9 cellular contexts compared by ENCODE assay signal in genomic region chr11:36411202-36411640, GRCh38.
DNase-seq lines count a peak whose midpoint lies in the region; ATAC-seq and TF ChIP-seq lines count a peak whose summit lies in the region.
"Had no signal": no experiment of that assay in that cellular context is flagged by ENCODE, and none has a peak within 500 bp of the region (broad histone marks: within the 10 kb centered on the region; RNA-seq: fewer than 3 reads in every experiment).

No MANE protein-coding gene starts in this region.

- peaks cover 32% of the 10 kb centered on the region for H3K27me3 Mint-ChIP-seq in dendritic cell treated with granulocyte-macrophage colony-stimulating factor and Interleukin-4, amounts not matched to agents 40 ng/mL and 50 ng/mL, for 4 days

- 26 to 31% (median 27%) methylated on average over 9 of the region's 9 CpGs for WGBS in spleen, 5 donors

- peaks cover 66 to 85% (median 77%) of the 10 kb centered on the region in 6 donors for H3K4me1 ChIP-seq in spleen

- intact Hi-C loops in dendritic cell treated with granulocyte-macrophage colony-stimulating factor and Interleukin-4, amounts not matched to agents 40 ng/mL and 50 ng/mL, for 4 days (cut with micrococcal nuclease), result loop anchor here (2.0 kb wide), 1 partner anchor 20 kb away; no protein-coding TSS in a partner anchor
- intact Hi-C loops in spleen (cut with DNase I; ENCODE audit: low total_unique reads), result no loop called here

- TF ChIP-seq POLR2A in spleen (IDR thresholded peaks at IDR 0.05), result no peak

- no peaks in the 10 kb centered on the region for H3K9me3 Mint-ChIP-seq in dendritic cell treated with granulocyte-macrophage colony-stimulating factor and Interleukin-4, amounts not matched to agents 40 ng/mL and 50 ng/mL, for 4 days

- H3K9me3 ChIP-seq in spleen, result no peaks in the 10 kb centered on the region

- H3K36me3 ChIP-seq in spleen, result peaks cover 0 to 67% (median 0%) of the 10 kb centered on the region in 6 donors

- H3K27ac Mint-ChIP-seq in dendritic cell treated with granulocyte-macrophage colony-stimulating factor and Interleukin-4, amounts not matched to agents 40 ng/mL and 50 ng/mL, for 4 days, result peak overlapping the region; percentile 73

- TF ChIP-seq CTCF in spleen (IDR thresholded peaks at IDR 0.05 in 8 of 11, conservative IDR thresholded peaks at IDR 0.05 in 3 of 11), result peak in 1 of 11 experiments; percentile 27

- no peaks in the 10 kb centered on the region for H3K36me3 Mint-ChIP-seq in dendritic cell treated with granulocyte-macrophage colony-stimulating factor and Interleukin-4, amounts not matched to agents 40 ng/mL and 50 ng/mL, for 4 days (ENCODE audit: low read depth)

- peak overlapping the region; percentile 74 to 93 (median 84) for H3K27ac ChIP-seq in spleen

- H3K27me3 ChIP-seq in spleen (replicated peaks in 1 of 7), result no peaks in the 10 kb centered on the region

- peak; percentile 75 for ATAC-seq in HG03520 (IDR thresholded peaks at IDR 0.05; ENCODE audit: unreplicated experiment)

- H3K4me1 Mint-ChIP-seq in dendritic cell treated with granulocyte-macrophage colony-stimulating factor and Interleukin-4, amounts not matched to agents 40 ng/mL and 50 ng/mL, for 4 days (ENCODE audit: low read depth), result peaks cover 69% of the 10 kb centered on the region

- peak overlapping the region in 1 of 8 donors; percentile 57 for H3K4me3 ChIP-seq in spleen

- DNase-seq in stimulated activated CD4-positive, alpha-beta T cell treated with anti-CD3 and anti-CD28 coated beads, Interleukin-15, amount 100 ng/mL, for 24 hours, result peak; percentile 13
- DNase-seq in stimulated activated CD4-positive, alpha-beta T cell treated with anti-CD3 and anti-CD28 coated beads, Interleukin-2, amount 100 ng/mL, for 24 hours, result no peak
- DNase-seq in spleen, result peak; percentile 85
- DNase-seq in cerebellar nuclear complex (lab: John Stamatoyannopoulos, UW), result no peak
- no peak for DNase-seq in 8988T
- DNase-seq in activated naive CD4-positive, alpha-beta T cell treated with anti-CD3 and anti-CD28 coated beads, Interleukin-2, amount 50 U/mL, for 16 hours, result no peak
- DNase-seq: DND-41 had no signal

- H3K4me3 Mint-ChIP-seq in dendritic cell treated with granulocyte-macrophage colony-stimulating factor and Interleukin-4, amounts not matched to agents 40 ng/mL and 50 ng/mL, for 4 days, result peak overlapping the region; percentile 14

Comparison
In these comparisons a context has a peak if more than half of its experiments do, and no peak if none do; other contexts are left out.
1. DNase-seq: peak in stimulated activated CD4-positive, alpha-beta T cell treated with anti-CD3 and anti-CD28 coated beads, Interleukin-15, amount 100 ng/mL, for 24 hours (single experiment) and spleen (single experiment); none in stimulated activated CD4-positive, alpha-beta T cell treated with anti-CD3 and anti-CD28 coated beads, Interleukin-2, amount 100 ng/mL, for 24 hours (0 of 2), cerebellar nuclear complex (0 of 2), 8988T (single experiment) and activated naive CD4-positive, alpha-beta T cell treated with anti-CD3 and anti-CD28 coated beads, Interleukin-2, amount 50 U/mL, for 16 hours (single experiment).